In genomic region chr1:220013497-220013896, GRCh38 we compare ENCODE assay signal across 9 cellular contexts. TPM values are rescaled to one million over a fixed set of nuclear protein-coding genes. Genes with fewer than 3 reads are reported as not detected.
DNase-seq lines count a peak whose midpoint lies in the region; ATAC-seq and TF ChIP-seq lines count a peak whose summit lies in the region.
"Had no signal": no experiment of that assay in that cellular context is flagged by ENCODE, and none has a peak within 500 bp of the region (broad histone marks: within the 10 kb centered on the region; RNA-seq: fewer than 3 reads in every experiment).

No MANE protein-coding gene starts in this region.

- ATAC-seq in CD4-positive, CD25-positive, alpha-beta regulatory T cell (ENCODE audit: low read depth in 2 of 2) = no peak
- ATAC-seq in GM19397 (IDR thresholded peaks at IDR 0.05; ENCODE audit: unreplicated experiment) (peak; percentile 76), HG03139 (IDR thresholded peaks at IDR 0.05; ENCODE audit: unreplicated experiment) (peak; percentile 76), esophagus mucosa (no peak)

- H3K36me3 Mint-ChIP-seq in CD4-positive, CD25-positive, alpha-beta regulatory T cell = peaks cover 50% of the 10 kb centered on the region

- no peaks in the 10 kb centered on the region for H3K9me3 Mint-ChIP-seq in CD4-positive, CD25-positive, alpha-beta regulatory T cell
- H3K9me3 Mint-ChIP-seq: neural progenitor cell had no signal

- no peaks in the 10 kb centered on the region for H3K27me3 ChIP-seq in CD4-positive, CD25-positive, alpha-beta regulatory T cell (ENCODE audit: control insufficient read depth, insufficient read depth, low read length)
- H3K27me3 ChIP-seq: neural progenitor cell had no signal

- peaks cover 0 to 12% (median 6%) of the 10 kb centered on the region in 4 donors for H3K4me1 Mint-ChIP-seq in CD4-positive, CD25-positive, alpha-beta regulatory T cell
- H3K4me1 Mint-ChIP-seq: neural progenitor cell had no signal

- peak overlapping the region in 2 of 3 donors; percentile 1 to 67 for H3K27ac Mint-ChIP-seq in CD4-positive, CD25-positive, alpha-beta regulatory T cell
- H3K27ac Mint-ChIP-seq: neural progenitor cell had no signal

- H3K36me3 ChIP-seq in CD4-positive, CD25-positive, alpha-beta regulatory T cell (ENCODE audit: control insufficient read depth, insufficient read depth, low read length) = peaks cover 87% of the 10 kb centered on the region

- no peaks in the 10 kb centered on the region for H3K9me3 ChIP-seq in CD4-positive, CD25-positive, alpha-beta regulatory T cell (ENCODE audit: control insufficient read depth in 2 of 2, low read length in 2 of 2)

- H3K4me1 ChIP-seq in CD4-positive, CD25-positive, alpha-beta regulatory T cell (ENCODE audit: control insufficient read depth, insufficient read depth, low read length, poor library complexity, severe bottlenecking) = no peaks in the 10 kb centered on the region
- H3K4me1 ChIP-seq: neural progenitor cell had no signal

- no peak overlapping the region for H3K4me3 Mint-ChIP-seq in CD4-positive, CD25-positive, alpha-beta regulatory T cell
- H3K4me3 Mint-ChIP-seq: neural progenitor cell had no signal

- H3K27ac ChIP-seq in CD4-positive, CD25-positive, alpha-beta regulatory T cell (ENCODE audit: insufficient read depth, low read length, poor library complexity, severe bottlenecking) = no peak overlapping the region
- H3K27ac ChIP-seq: neural progenitor cell had no signal

- no peak overlapping the region for H3K4me3 ChIP-seq in CD4-positive, CD25-positive, alpha-beta regulatory T cell (ENCODE audit: low read depth, low read length)
- H3K4me3 ChIP-seq in choroid plexus epithelial cell (ENCODE audit: low read depth, low read length) = no peak overlapping the region
- H3K4me3 ChIP-seq: neural progenitor cell had no signal

- no peak for DNase-seq in CD4-positive, CD25-positive, alpha-beta regulatory T cell
- DNase-seq in choroid plexus epithelial cell (ENCODE audit: low read depth) (peak; percentile 78), NCI-H446 treated with DMSO at 0.1 percent for 48 hours (lab: John Stamatoyannopoulos, UW) (no peak), NCI-H1417 treated with DMSO at 0.1 percent for 48 hours (lab: John Stamatoyannopoulos, UW) (no peak), NCI-H524 treated with DMSO at 0.1 percent for 48 hours (lab: John Stamatoyannopoulos, UW) (no peak)

- no peaks in the 10 kb centered on the region for H3K27me3 Mint-ChIP-seq in CD4-positive, CD25-positive, alpha-beta regulatory T cell

- TF ChIP-seq CTCF in choroid plexus epithelial cell (conservative IDR thresholded peaks at IDR 0.05; ENCODE audit: low read depth, low read length) = no peak

RNA-seq across cellular contexts. Expression of gene EPRS1, which starts 32.8 kb away (rescaled TPM):
- 45.0 TPM for total RNA-seq in CD4-positive, CD25-positive, alpha-beta regulatory T cell
- polyA plus RNA-seq in CD4-positive, CD25-positive, alpha-beta regulatory T cell = 10 to 100 TPM; 39.9 to 51.1 (median 43.0) TPM
- 109 TPM for total RNA-seq in esophagus mucosa

Comparison
In these comparisons a context has a peak if more than half of its experiments do, and no peak if none do; other contexts are left out.
1. ATAC-seq: peak in GM19397 (single experiment) and HG03139 (single experiment); none in CD4-positive, CD25-positive, alpha-beta regulatory T cell (0 of 2) and esophagus mucosa (single experiment).